Comparison of ENCODE assay signal across 15 cellular contexts in the genomic region with DNA sequence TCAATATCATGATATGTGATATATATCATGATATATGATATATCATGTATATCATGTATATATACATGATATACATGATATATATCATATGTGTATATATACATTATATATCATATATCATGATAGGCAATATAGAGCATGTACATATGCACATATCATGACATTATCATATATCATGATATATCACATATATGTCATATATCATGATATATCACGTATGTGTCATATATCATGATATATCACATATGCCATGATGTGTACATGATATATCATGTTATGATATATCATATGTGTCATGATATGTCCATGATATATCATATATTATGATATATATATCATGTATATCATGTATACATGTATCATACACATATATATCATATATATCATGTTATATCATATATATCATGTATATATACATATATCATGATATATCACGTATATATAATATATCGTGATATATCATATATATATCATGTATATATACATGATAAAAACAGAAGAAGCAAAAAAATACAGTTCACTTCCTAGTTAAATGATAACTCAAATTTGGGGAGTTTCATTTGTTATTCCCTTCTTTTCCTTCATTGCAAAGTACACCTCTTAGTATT.
DNase-seq lines count a peak whose midpoint lies in the region; ATAC-seq, FAIRE-seq and TF ChIP-seq lines count a peak whose summit lies in the region.
"Had no signal": no experiment of that assay in that cellular context is flagged by ENCODE, and none has a peak within 500 bp of the region (broad histone marks: within the 10 kb centered on the region; RNA-seq: fewer than 3 reads in every experiment).

No MANE protein-coding gene starts in this region.

- H3K79me2 ChIP-seq in HepG2 (ENCODE audit: insufficient read depth, low read length) (no peaks in the 10 kb centered on the region), K562 (ENCODE audit: control insufficient read depth, insufficient read depth, low read length) (no peaks in the 10 kb centered on the region), mesendoderm (ENCODE audit: control insufficient read depth, insufficient read depth, low read length) (no peaks in the 10 kb centered on the region)

- no peaks in the 10 kb centered on the region for H3K27me3 Mint-ChIP-seq in activated CD4-positive, alpha-beta memory T cell treated with anti-CD3 and anti-CD28 coated beads for 36 hours
- H3K27me3 Mint-ChIP-seq: CD4-positive, alpha-beta memory T cell had no signal

- no peaks in the 10 kb centered on the region for H4K20me1 ChIP-seq in HepG2 (ENCODE audit: insufficient read depth, low read length)
- H4K20me1 ChIP-seq in K562 (replicated peaks; ENCODE audit: control insufficient read depth, insufficient read depth, low read length), result no peaks in the 10 kb centered on the region

- FAIRE-seq in HepG2 (lab: Jason Lieb, UNC), result no peak
- FAIRE-seq in K562 (lab: Jason Lieb, UNC), result no peak

- H3K27ac ChIP-seq in HepG2 (ENCODE audit: extremely low read length, insufficient read depth, low read length), result no peak overlapping the region
- no peak overlapping the region for H3K27ac ChIP-seq in right lobe of liver
- no peak overlapping the region for H3K27ac ChIP-seq in K562 (ENCODE audit: extremely low read depth, low read depth, low read length)
- no peak overlapping the region for H3K27ac ChIP-seq in mesendoderm (ENCODE audit: low read depth, low read length)
- H3K27ac ChIP-seq: C4-2B had no signal

- H3K9ac ChIP-seq in HepG2 (ENCODE audit: insufficient read depth, low read depth, low read length) (no peak overlapping the region), K562 (ENCODE audit: insufficient read depth in 1 of 2, low read depth in 2 of 2, low read length in 2 of 2) (no peak overlapping the region), mesendoderm (ENCODE audit: low read length) (no peak overlapping the region)

- no peaks in the 10 kb centered on the region for H3K4me1 Mint-ChIP-seq in activated CD4-positive, alpha-beta memory T cell treated with anti-CD3 and anti-CD28 coated beads for 36 hours (ENCODE audit: low read depth)
- H3K4me1 Mint-ChIP-seq: CD4-positive, alpha-beta memory T cell had no signal

- no peak overlapping the region for H2BK15ac ChIP-seq in mesendoderm (replicated peaks; ENCODE audit: low read depth)

- H3K4me3 ChIP-seq in HepG2 (replicated peaks in 1 of 3; ENCODE audit: insufficient read depth in 1 of 3, low read depth in 2 of 3, low read length in 3 of 3) (no peak overlapping the region), right lobe of liver (no peak overlapping the region), K562 (no peak overlapping the region), mesendoderm (ENCODE audit: low read length) (no peak overlapping the region)

- no peak for TF ChIP-seq RAD21 in HepG2 (CRISPR knock-in tag; IDR thresholded peaks at IDR 0.05)
- TF ChIP-seq RAD21 in K562 (CRISPR knock-in tag; conservative IDR thresholded peaks at IDR 0.05 in 1 of 2, IDR thresholded peaks at IDR 0.05 in 1 of 2), result no peak

- TF ChIP-seq CTCF in HepG2 (CRISPR knock-in tag; IDR thresholded peaks at IDR 0.05), result no peak
- TF ChIP-seq CTCF in right lobe of liver (IDR thresholded peaks at IDR 0.05), result no peak
- TF ChIP-seq CTCF in K562 (IDR thresholded peaks at IDR 0.05 in 2 of 3, conservative IDR thresholded peaks at IDR 0.05 in 1 of 3; ENCODE audit: insufficient read depth in 2 of 3, low read depth in 1 of 3, low read length in 3 of 3), result no peak

- H3K4me2 ChIP-seq in HepG2 (ENCODE audit: low read depth, low read length), result no peak overlapping the region
- no peak overlapping the region for H3K4me2 ChIP-seq in K562 (ENCODE audit: insufficient read depth, low read length)
- no peak overlapping the region for H3K4me2 ChIP-seq in mesendoderm (ENCODE audit: low read length)

- TF ChIP-seq EP300 in HepG2 (IDR thresholded peaks at IDR 0.05; ENCODE audit: low read depth in 2 of 2, low read length in 2 of 2) (no peak), HepG2 (CRISPR knock-in tag; IDR thresholded peaks at IDR 0.05; ENCODE audit: borderline replicate concordance) (no peak), K562 (IDR thresholded peaks at IDR 0.05; ENCODE audit: low read length) (no peak)

- no peaks in the 10 kb centered on the region for H3K9me1 ChIP-seq in K562 (ENCODE audit: control insufficient read depth, insufficient read depth, low read length)

- H3K56ac ChIP-seq in mesendoderm (ENCODE audit: low read length), result no peak overlapping the region

- no peaks in the 10 kb centered on the region for H3K4me1 ChIP-seq in HepG2 (ENCODE audit: insufficient read depth, low read length)
- H3K4me1 ChIP-seq in right lobe of liver, result no peaks in the 10 kb centered on the region
- no peaks in the 10 kb centered on the region for H3K4me1 ChIP-seq in K562 (replicated peaks in 1 of 2; ENCODE audit: control insufficient read depth in 2 of 2, insufficient read depth in 2 of 2, low read length in 2 of 2)
- H3K4me1 ChIP-seq in mesendoderm (ENCODE audit: control insufficient read depth, low read depth, low read length), result no peaks in the 10 kb centered on the region
- H3K4me1 ChIP-seq: BE2C had no signal

- no peak for ATAC-seq in HepG2
- ATAC-seq in right lobe of liver, result no peak
- peak; percentile 54 for ATAC-seq in HG02981 (IDR thresholded peaks at IDR 0.05; ENCODE audit: unreplicated experiment)
- ATAC-seq in K562, result no peak
- ATAC-seq in GM19328 (IDR thresholded peaks at IDR 0.05; ENCODE audit: unreplicated experiment), result no peak

- H4K5ac ChIP-seq in mesendoderm (ENCODE audit: low read length), result no peak overlapping the region

- CTCF ChIA-PET in HepG2 (lab: Yijun Ruan, JAX; ENCODE audit: low intra/inter-chr PET ratio, low total read pairs), result no interaction called here
- CTCF ChIA-PET in K562 (lab: Yijun Ruan, JAX; ENCODE audit: low intra/inter-chr PET ratio), result no interaction called here
- CTCF ChIA-PET in activated CD4-positive, alpha-beta memory T cell treated with anti-CD3 and anti-CD28 coated beads for 36 hours (lab: Charles Lee), result no interaction called here

- no peak overlapping the region for H2AK5ac ChIP-seq in mesendoderm (ENCODE audit: low read length)

- H3K36me3 ChIP-seq in HepG2 (replicated peaks in 1 of 2; ENCODE audit: control insufficient read depth in 1 of 2, insufficient read depth in 2 of 2, low read length in 2 of 2) (no peaks in the 10 kb centered on the region), right lobe of liver (peaks cover 0 to 1% (median 0%) of the 10 kb centered on the region in 4 donors), K562 (ENCODE audit: control insufficient read depth, insufficient read depth, low read length) (no peaks in the 10 kb centered on the region), mesendoderm (ENCODE audit: control insufficient read depth, insufficient read depth, low read length) (no peaks in the 10 kb centered on the region)
- H3K36me3 ChIP-seq: BE2C had no signal

- no peaks in the 10 kb centered on the region for H3K36me3 Mint-ChIP-seq in activated CD4-positive, alpha-beta memory T cell treated with anti-CD3 and anti-CD28 coated beads for 36 hours
- H3K36me3 Mint-ChIP-seq: CD4-positive, alpha-beta memory T cell had no signal

- 6% methylated on average over 3 of the region's 3 CpGs for WGBS in HepG2 (ENCODE audit: low lambda C conversion rate)
- WGBS in right lobe of liver (ENCODE audit: insufficient coverage, low coverage, low lambda C conversion rate, missing lambda C conversion rate), result 66% methylated on average over 3 of the region's 3 CpGs
- WGBS in K562 (ENCODE audit: insufficient coverage, low coverage, missing lambda C conversion rate), result 0% methylated on average over 3 of the region's 3 CpGs
- no CpG with 5 or more reads among the region's 3 CpGs for WGBS in mesendoderm (ENCODE audit: extremely low coverage, insufficient coverage, low lambda C conversion rate)

- H3K27me3 ChIP-seq in HepG2 (ENCODE audit: control insufficient read depth in 1 of 2, insufficient read depth in 2 of 2, low read length in 2 of 2) (no peaks in the 10 kb centered on the region), right lobe of liver (no peaks in the 10 kb centered on the region), K562 (ENCODE audit: control insufficient read depth in 2 of 2, insufficient read depth in 2 of 2, low read length in 2 of 2) (no peaks in the 10 kb centered on the region), mesendoderm (ENCODE audit: insufficient read depth, low read length, poor library complexity) (no peaks in the 10 kb centered on the region)
- H3K27me3 ChIP-seq: BE2C had no signal

- H3K27ac Mint-ChIP-seq in activated CD4-positive, alpha-beta memory T cell treated with anti-CD3 and anti-CD28 coated beads for 36 hours, result no peak overlapping the region
- H3K27ac Mint-ChIP-seq: CD4-positive, alpha-beta memory T cell had no signal

- POLR2A ChIA-PET in HepG2 (lab: Yijun Ruan, JAX), result no interaction called here
- POLR2A ChIA-PET in K562 (lab: Yijun Ruan, JAX), result no interaction called here
- POLR2A ChIA-PET in activated CD4-positive, alpha-beta memory T cell treated with anti-CD3 and anti-CD28 coated beads for 36 hours (lab: Charles Lee), result no interaction called here

- DNase-seq in HepG2 (ENCODE audit: low spot score) (no peak), right lobe of liver (no peak), K562 (ENCODE audit: extremely low read depth in 1 of 4, low spot score in 3 of 4) (no peak), mesendoderm (peak; percentile 1)
- no peak for DNase-seq in effector CD4-positive, alpha-beta T cell
- DNase-seq in activated CD4-positive, alpha-beta memory T cell treated with anti-CD3 and anti-CD28 coated beads for 36 hours, result no peak
- DNase-seq: 8988T; BE2C; CD4-positive, alpha-beta memory T cell; DND-41; GF-D8; HCEC 1CT had no signal

- H3K79me1 ChIP-seq in mesendoderm (ENCODE audit: low read length), result no peaks in the 10 kb centered on the region

- H3K18ac ChIP-seq in mesendoderm (ENCODE audit: low read length), result no peak overlapping the region

- BruUV-seq in HepG2 (replicated peaks; lab: Mats Ljungman, UMichigan), result no TSS peak
- no TSS peak for BruUV-seq in K562 (replicated peaks; lab: Mats Ljungman, UMichigan)

- H2BK120ac ChIP-seq in mesendoderm (ENCODE audit: low read depth, low read length), result no peak overlapping the region

- TF ChIP-seq POLR2A in HepG2 (IDR thresholded peaks at IDR 0.05; ENCODE audit: insufficient read depth in 1 of 2, low read depth in 2 of 2, low read length in 2 of 2) (no peak), right lobe of liver (IDR thresholded peaks at IDR 0.05) (no peak), K562 (conservative IDR thresholded peaks at IDR 0.05) (no peak)

- no peak overlapping the region for H2BK5ac ChIP-seq in mesendoderm (ENCODE audit: low read length)

- no peak overlapping the region for H3K4me3 Mint-ChIP-seq in activated CD4-positive, alpha-beta memory T cell treated with anti-CD3 and anti-CD28 coated beads for 36 hours
- H3K4me3 Mint-ChIP-seq: CD4-positive, alpha-beta memory T cell had no signal

- H3K23ac ChIP-seq in mesendoderm (ENCODE audit: low read length), result no peak overlapping the region

- no peak overlapping the region for H2AFZ ChIP-seq in HepG2 (ENCODE audit: low read length)
- no peak overlapping the region for H2AFZ ChIP-seq in K562 (ENCODE audit: low read depth, low read length)

- intact Hi-C loops in HepG2 (cut with micrococcal nuclease; ENCODE audit: unreplicated experiment) (no loop called here), right lobe of liver (cut with DNase I) (no loop called here), K562 (cut with micrococcal nuclease) (no loop called here)
- intact Hi-C loops in activated CD4-positive, alpha-beta memory T cell treated with anti-CD3 and anti-CD28 coated beads for 36 hours (cut with micrococcal nuclease), result no loop called here

- H4K8ac ChIP-seq in mesendoderm (ENCODE audit: low read depth, low read length), result no peak overlapping the region

- in situ Hi-C loops in HepG2 (cut with HindIII; ENCODE audit: extremely low pct_ligation_motif_present, low pct_unique_long_range_greater_than_20kb), result no loop called here
- in situ Hi-C loops in K562 (cut with MboI), result no loop called here

- no peaks in the 10 kb centered on the region for H3K9me3 ChIP-seq in HepG2 (ENCODE audit: low read length)
- H3K9me3 ChIP-seq in right lobe of liver, result no peaks in the 10 kb centered on the region
- H3K9me3 ChIP-seq in K562 (replicated peaks; ENCODE audit: control insufficient read depth, insufficient read depth, low read depth, low read length), result peaks cover 7% of the 10 kb centered on the region
- H3K9me3 ChIP-seq: BE2C had no signal

- no peak overlapping the region for H3K4ac ChIP-seq in mesendoderm (ENCODE audit: low read depth, low read length)

- peaks cover 8% of the 10 kb centered on the region for H3K9me3 Mint-ChIP-seq in activated CD4-positive, alpha-beta memory T cell treated with anti-CD3 and anti-CD28 coated beads for 36 hours
